In the genomic region with DNA sequence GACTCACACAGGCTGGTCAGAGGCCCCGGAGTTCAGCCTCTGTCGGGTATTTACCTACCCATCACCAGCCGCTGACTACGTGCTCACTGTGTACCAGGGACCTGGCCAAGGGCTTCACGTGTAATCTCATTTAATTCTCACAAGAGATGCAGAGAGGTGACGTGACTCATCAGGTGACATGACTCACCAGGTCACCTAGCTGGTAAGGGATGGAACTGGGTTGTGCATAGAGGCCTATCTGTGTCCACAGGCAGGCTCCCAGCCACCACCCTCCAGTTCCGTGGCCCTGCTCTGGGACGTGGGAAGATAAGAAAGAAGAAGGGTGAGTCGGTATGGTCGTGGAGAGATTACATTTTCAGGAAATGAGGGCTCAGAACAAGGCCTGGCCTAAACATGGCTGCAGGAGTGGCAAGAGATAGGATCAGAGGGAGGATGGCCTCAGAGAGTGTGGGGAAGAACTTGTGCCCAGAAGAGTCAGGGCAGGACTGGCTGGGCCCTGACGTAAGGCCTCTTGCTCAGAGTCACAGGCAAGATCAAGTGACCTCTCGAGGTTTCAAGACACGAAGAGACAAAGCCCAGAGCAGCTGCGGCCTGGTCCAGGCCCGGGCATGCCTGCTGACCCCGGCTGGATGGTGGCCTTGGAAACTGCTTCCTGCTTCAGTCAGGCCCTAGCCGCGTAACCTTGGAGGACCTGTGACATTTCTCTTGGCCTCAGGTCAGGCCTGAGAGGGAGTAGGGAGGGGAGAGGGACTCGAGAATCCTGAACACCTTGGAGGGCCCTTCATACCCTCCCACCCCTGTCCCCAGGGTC, we compare ENCODE assay signal across 1 cellular context.
TF ChIP-seq lines count a peak whose summit lies in the region.

No MANE protein-coding gene starts in this region.

TF ChIP-seq in A549, 52 proteins besides CTCF, POLR2A, EP300 and RAD21 (continued from another document):
- TF ChIP-seq, protein P1, sequence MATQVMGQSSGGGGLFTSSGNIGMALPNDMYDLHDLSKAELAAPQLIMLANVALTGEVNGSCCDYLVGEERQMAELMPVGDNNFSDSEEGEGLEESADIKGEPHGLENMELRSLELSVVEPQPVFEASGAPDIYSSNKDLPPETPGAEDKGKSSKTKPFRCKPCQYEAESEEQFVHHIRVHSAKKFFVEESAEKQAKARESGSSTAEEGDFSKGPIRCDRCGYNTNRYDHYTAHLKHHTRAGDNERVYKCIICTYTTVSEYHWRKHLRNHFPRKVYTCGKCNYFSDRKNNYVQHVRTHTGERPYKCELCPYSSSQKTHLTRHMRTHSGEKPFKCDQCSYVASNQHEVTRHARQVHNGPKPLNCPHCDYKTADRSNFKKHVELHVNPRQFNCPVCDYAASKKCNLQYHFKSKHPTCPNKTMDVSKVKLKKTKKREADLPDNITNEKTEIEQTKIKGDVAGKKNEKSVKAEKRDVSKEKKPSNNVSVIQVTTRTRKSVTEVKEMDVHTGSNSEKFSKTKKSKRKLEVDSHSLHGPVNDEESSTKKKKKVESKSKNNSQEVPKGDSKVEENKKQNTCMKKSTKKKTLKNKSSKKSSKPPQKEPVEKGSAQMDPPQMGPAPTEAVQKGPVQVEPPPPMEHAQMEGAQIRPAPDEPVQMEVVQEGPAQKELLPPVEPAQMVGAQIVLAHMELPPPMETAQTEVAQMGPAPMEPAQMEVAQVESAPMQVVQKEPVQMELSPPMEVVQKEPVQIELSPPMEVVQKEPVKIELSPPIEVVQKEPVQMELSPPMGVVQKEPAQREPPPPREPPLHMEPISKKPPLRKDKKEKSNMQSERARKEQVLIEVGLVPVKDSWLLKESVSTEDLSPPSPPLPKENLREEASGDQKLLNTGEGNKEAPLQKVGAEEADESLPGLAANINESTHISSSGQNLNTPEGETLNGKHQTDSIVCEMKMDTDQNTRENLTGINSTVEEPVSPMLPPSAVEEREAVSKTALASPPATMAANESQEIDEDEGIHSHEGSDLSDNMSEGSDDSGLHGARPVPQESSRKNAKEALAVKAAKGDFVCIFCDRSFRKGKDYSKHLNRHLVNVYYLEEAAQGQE (IDR thresholded peaks at IDR 0.05), result no peak
- TF ChIP-seq, protein P2, sequence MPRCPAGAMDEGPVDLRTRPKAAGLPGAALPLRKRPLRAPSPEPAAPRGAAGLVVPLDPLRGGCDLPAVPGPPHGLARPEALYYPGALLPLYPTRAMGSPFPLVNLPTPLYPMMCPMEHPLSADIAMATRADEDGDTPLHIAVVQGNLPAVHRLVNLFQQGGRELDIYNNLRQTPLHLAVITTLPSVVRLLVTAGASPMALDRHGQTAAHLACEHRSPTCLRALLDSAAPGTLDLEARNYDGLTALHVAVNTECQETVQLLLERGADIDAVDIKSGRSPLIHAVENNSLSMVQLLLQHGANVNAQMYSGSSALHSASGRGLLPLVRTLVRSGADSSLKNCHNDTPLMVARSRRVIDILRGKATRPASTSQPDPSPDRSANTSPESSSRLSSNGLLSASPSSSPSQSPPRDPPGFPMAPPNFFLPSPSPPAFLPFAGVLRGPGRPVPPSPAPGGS (IDR thresholded peaks at IDR 0.05), result no peak
- TF ChIP-seq, protein P3, sequence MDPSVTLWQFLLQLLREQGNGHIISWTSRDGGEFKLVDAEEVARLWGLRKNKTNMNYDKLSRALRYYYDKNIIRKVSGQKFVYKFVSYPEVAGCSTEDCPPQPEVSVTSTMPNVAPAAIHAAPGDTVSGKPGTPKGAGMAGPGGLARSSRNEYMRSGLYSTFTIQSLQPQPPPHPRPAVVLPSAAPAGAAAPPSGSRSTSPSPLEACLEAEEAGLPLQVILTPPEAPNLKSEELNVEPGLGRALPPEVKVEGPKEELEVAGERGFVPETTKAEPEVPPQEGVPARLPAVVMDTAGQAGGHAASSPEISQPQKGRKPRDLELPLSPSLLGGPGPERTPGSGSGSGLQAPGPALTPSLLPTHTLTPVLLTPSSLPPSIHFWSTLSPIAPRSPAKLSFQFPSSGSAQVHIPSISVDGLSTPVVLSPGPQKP (IDR thresholded peaks at IDR 0.05; ENCODE audit: low read depth, low read length), result no peak
- TF ChIP-seq ESRRA (IDR thresholded peaks at IDR 0.05; ENCODE audit: borderline replicate concordance, low read length) (no peak), FOXS1 (CRISPR knock-in tag; IDR thresholded peaks at IDR 0.05) (peak; percentile 90), MAZ (IDR thresholded peaks at IDR 0.05; ENCODE audit: borderline replicate concordance, low read depth, low read length) (no peak), FOSB (CRISPR knock-in tag; IDR thresholded peaks at IDR 0.05) (peak; percentile 88), FOSL2 (IDR thresholded peaks at IDR 0.05) (peak; percentile 89), FOSL2 (CRISPR knock-in tag; IDR thresholded peaks at IDR 0.05) (peak; percentile 99), MYC (IDR thresholded peaks at IDR 0.05; ENCODE audit: borderline replicate concordance, low read length) (no peak), TP53 (CRISPR knock-in tag; IDR thresholded peaks at IDR 0.05) (no peak), JUN (IDR thresholded peaks at IDR 0.05) (peak in 1 of 2 experiments; percentile 45; a peak in 4 of 5 replicates), EHMT2 (IDR thresholded peaks at IDR 0.05; ENCODE audit: low read depth) (no peak), BHLHE40 (IDR thresholded peaks at IDR 0.05; ENCODE audit: low read depth, low read length) (no peak), ZNF302 (CRISPR knock-in tag; IDR thresholded peaks at IDR 0.05) (peak; percentile 95), NR3C1 (IDR thresholded peaks at IDR 0.05) (no peak), HEYL (CRISPR knock-in tag; IDR thresholded peaks at IDR 0.05) (peak; percentile 92), GATA3 (IDR thresholded peaks at IDR 0.05; ENCODE audit: borderline replicate concordance) (peak; percentile 61; the same call in 1 of the 2 replicates), RNF2 (IDR thresholded peaks at IDR 0.05; ENCODE audit: borderline replicate concordance, low read depth) (no peak), SREBF2 (IDR thresholded peaks at IDR 0.05) (no peak), JUNB (IDR thresholded peaks at IDR 0.05) (peak; percentile 80), MAFK (IDR thresholded peaks at IDR 0.05; ENCODE audit: partially characterized antibody) (no peak), CBX2 (IDR thresholded peaks at IDR 0.05; ENCODE audit: borderline replicate concordance, low read depth) (no peak), CHD4 (IDR thresholded peaks at IDR 0.05; ENCODE audit: borderline replicate concordance) (no peak), HOXA7 (CRISPR knock-in tag; IDR thresholded peaks at IDR 0.05) (peak; percentile 79; the same call in 1 of the 2 replicates), ZC3H11A (IDR thresholded peaks at IDR 0.05) (no peak), NPAS2 (CRISPR knock-in tag; IDR thresholded peaks at IDR 0.05; ENCODE audit: borderline replicate concordance) (no peak)
- TF ChIP-seq, protein P4, sequence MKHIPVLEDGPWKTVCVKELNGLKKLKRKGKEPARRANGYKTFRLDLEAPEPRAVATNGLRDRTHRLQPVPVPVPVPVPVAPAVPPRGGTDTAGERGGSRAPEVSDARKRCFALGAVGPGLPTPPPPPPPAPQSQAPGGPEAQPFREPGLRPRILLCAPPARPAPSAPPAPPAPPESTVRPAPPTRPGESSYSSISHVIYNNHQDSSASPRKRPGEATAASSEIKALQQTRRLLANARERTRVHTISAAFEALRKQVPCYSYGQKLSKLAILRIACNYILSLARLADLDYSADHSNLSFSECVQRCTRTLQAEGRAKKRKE (CRISPR knock-in tag; IDR thresholded peaks at IDR 0.05; ENCODE audit: low read depth), result peak; percentile 95
- TF ChIP-seq, protein P5, sequence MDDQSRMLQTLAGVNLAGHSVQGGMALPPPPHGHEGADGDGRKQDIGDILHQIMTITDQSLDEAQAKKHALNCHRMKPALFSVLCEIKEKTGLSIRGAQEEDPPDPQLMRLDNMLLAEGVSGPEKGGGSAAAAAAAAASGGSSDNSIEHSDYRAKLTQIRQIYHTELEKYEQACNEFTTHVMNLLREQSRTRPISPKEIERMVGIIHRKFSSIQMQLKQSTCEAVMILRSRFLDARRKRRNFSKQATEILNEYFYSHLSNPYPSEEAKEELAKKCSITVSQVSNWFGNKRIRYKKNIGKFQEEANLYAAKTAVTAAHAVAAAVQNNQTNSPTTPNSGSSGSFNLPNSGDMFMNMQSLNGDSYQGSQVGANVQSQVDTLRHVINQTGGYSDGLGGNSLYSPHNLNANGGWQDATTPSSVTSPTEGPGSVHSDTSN (IDR thresholded peaks at IDR 0.05), result 0 out of 2 replicates have a peak, but pooled peaks have one; percentile 32
- TF ChIP-seq, protein P6, sequence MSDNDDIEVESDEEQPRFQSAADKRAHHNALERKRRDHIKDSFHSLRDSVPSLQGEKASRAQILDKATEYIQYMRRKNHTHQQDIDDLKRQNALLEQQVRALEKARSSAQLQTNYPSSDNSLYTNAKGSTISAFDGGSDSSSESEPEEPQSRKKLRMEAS (IDR thresholded peaks at IDR 0.05), result peak; percentile 86
- TF ChIP-seq, protein P7, sequence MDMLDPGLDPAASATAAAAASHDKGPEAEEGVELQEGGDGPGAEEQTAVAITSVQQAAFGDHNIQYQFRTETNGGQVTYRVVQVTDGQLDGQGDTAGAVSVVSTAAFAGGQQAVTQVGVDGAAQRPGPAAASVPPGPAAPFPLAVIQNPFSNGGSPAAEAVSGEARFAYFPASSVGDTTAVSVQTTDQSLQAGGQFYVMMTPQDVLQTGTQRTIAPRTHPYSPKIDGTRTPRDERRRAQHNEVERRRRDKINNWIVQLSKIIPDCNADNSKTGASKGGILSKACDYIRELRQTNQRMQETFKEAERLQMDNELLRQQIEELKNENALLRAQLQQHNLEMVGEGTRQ (IDR thresholded peaks at IDR 0.05), result peak; percentile 68
- TF ChIP-seq, protein P8, sequence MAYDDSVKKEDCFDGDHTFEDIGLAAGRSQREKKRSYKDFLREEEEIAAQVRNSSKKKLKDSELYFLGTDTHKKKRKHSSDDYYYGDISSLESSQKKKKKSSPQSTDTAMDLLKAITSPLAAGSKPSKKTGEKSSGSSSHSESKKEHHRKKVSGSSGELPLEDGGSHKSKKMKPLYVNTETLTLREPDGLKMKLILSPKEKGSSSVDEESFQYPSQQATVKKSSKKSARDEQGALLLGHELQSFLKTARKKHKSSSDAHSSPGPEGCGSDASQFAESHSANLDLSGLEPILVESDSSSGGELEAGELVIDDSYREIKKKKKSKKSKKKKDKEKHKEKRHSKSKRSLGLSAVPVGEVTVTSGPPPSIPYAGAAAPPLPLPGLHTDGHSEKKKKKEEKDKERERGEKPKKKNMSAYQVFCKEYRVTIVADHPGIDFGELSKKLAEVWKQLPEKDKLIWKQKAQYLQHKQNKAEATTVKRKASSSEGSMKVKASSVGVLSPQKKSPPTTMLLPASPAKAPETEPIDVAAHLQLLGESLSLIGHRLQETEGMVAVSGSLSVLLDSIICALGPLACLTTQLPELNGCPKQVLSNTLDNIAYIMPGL (CRISPR knock-in tag; IDR thresholded peaks at IDR 0.05; ENCODE audit: borderline replicate concordance), result 0 out of 2 replicates have a peak, but pooled peaks have one; percentile 27
